Comparison of ENCODE assay signal across 18 cellular contexts in genomic region chr11:18314794-18315523, GRCh38. TPM values are rescaled to one million over a fixed set of nuclear protein-coding genes. Genes with fewer than 3 reads are reported as not detected.
A peak's percentile ranks its signal among the peaks of the same experiment; 100 is the strongest.
DNase-seq lines count a peak whose midpoint lies in the region; ATAC-seq and TF ChIP-seq lines count a peak whose summit lies in the region.
"Had no signal": no experiment of that assay in that cellular context is flagged by ENCODE, and none has a peak within 500 bp of the region (broad histone marks: within the 10 kb centered on the region; RNA-seq: fewer than 3 reads in every experiment).

No MANE protein-coding gene starts in this region.

- H3K27me3 Mint-ChIP-seq in T-helper 17 cell, result no peaks in the 10 kb centered on the region
- H3K27me3 Mint-ChIP-seq: naive B cell had no signal

- no peak for ATAC-seq in GM19324 (IDR thresholded peaks at IDR 0.05; ENCODE audit: low FRiP score, unreplicated experiment)
- ATAC-seq in T-helper 17 cell, result no peak
- ATAC-seq in HG02870 (IDR thresholded peaks at IDR 0.05; ENCODE audit: unreplicated experiment), result no peak
- ATAC-seq: activated naive CD4-positive, alpha-beta T cell treated with anti-CD3 and anti-CD28 coated beads, Interleukin-2, amount 50 U/mL, for 72 hours; left lobe of liver had no signal

- H3K18ac ChIP-seq in trophoblast cell (ENCODE audit: low read length), result peak overlapping the region; percentile 46

- H3K27ac ChIP-seq in coronary artery (peak overlapping the region; percentile 50 to 85), trophoblast cell (ENCODE audit: low read depth, low read length) (peak overlapping the region; percentile 17)
- H3K27ac ChIP-seq: VCaP had no signal

- peaks cover 15% of the 10 kb centered on the region in 2 experiments for H3K4me1 ChIP-seq in trophoblast cell (ENCODE audit: control insufficient read depth in 1 of 2, insufficient read depth in 2 of 2, low read length in 2 of 2)

- H3K4me2 ChIP-seq in trophoblast cell (ENCODE audit: low read length), result no peak overlapping the region

- DNase-seq in EH (ENCODE audit: low read depth) (peak; percentile 10), MV-4-11 (lab: John Stamatoyannopoulos, UW) (peak; percentile 52), coronary artery (ENCODE audit: low spot score) (no peak), trophoblast cell (no peak), SIG-M5 (lab: John Stamatoyannopoulos, UW) (no peak), T-helper 17 cell (no peak)
- DNase-seq: activated T-cell treated with anti-CD3 and anti-CD28 coated beads, Interleukin-2, amount 50 U/mL, for 48 hours; naive B cell; NCI-H1694; NCI-H446; stimulated activated CD4-positive, alpha-beta T cell treated with anti-CD3 and anti-CD28 coated beads, Interleukin-4, amount 100 ng/mL, for 1 hour had no signal

- peak overlapping the region; percentile 21 for H2BK5ac ChIP-seq in trophoblast cell (ENCODE audit: low read depth, low read length, poor library complexity)

- H4K91ac ChIP-seq in trophoblast cell (ENCODE audit: low read depth, low read length), result peak overlapping the region; percentile 66

- H3K36me3 ChIP-seq in trophoblast cell (ENCODE audit: control insufficient read depth in 1 of 2, insufficient read depth in 2 of 2, low read length in 2 of 2), result peaks cover 2 to 5% of the 10 kb centered on the region in 2 experiments

- no peaks in the 10 kb centered on the region for H3K36me3 Mint-ChIP-seq in T-helper 17 cell (ENCODE audit: low read depth)
- H3K36me3 Mint-ChIP-seq: activated naive CD4-positive, alpha-beta T cell treated with anti-CD3 and anti-CD28 coated beads, Interleukin-2, amount 50 U/mL, for 72 hours had no signal

- H2AK5ac ChIP-seq in trophoblast cell (ENCODE audit: low read length), result no peak overlapping the region

- H4K12ac ChIP-seq in trophoblast cell (ENCODE audit: low read depth, low read length), result no peak overlapping the region

- peaks cover 11% of the 10 kb centered on the region for H3K79me1 ChIP-seq in trophoblast cell (ENCODE audit: low read length)

- H3K4me1 Mint-ChIP-seq in T-helper 17 cell, result peaks cover 19% of the 10 kb centered on the region

- H3K9me3 ChIP-seq in trophoblast cell (ENCODE audit: insufficient read depth, low read depth, low read length), result no peaks in the 10 kb centered on the region
- H3K9me3 ChIP-seq in T-helper 17 cell (ENCODE audit: control insufficient read depth, low read length, poor library complexity, severe bottlenecking), result no peaks in the 10 kb centered on the region

- no peaks in the 10 kb centered on the region for H3K79me2 ChIP-seq in trophoblast cell (ENCODE audit: control insufficient read depth, insufficient read depth, low read length, poor library complexity)

- no peaks in the 10 kb centered on the region for H3K27me3 ChIP-seq in trophoblast cell (ENCODE audit: insufficient read depth, low read length)

- peak overlapping the region; percentile 58 for H2BK120ac ChIP-seq in trophoblast cell (ENCODE audit: insufficient read depth, low read length, poor library complexity)

- peak overlapping the region; percentile 48 for H4K8ac ChIP-seq in trophoblast cell (ENCODE audit: low read depth, low read length)

- H3K4me3 ChIP-seq in coronary artery, result no peak overlapping the region
- no peak overlapping the region for H3K4me3 ChIP-seq in trophoblast cell (ENCODE audit: low read depth, low read length)
- H3K4me3 ChIP-seq: skin epidermis had no signal

- no peak overlapping the region for H2AFZ ChIP-seq in trophoblast cell (ENCODE audit: insufficient read depth, low read length, poor library complexity)

- no peak overlapping the region for H3K4me3 Mint-ChIP-seq in T-helper 17 cell

- no peak overlapping the region for H2BK12ac ChIP-seq in trophoblast cell (ENCODE audit: low read length)

- H3K27ac Mint-ChIP-seq in T-helper 17 cell, result no peak overlapping the region

- H3K4ac ChIP-seq in trophoblast cell (ENCODE audit: low read depth, low read length), result no peak overlapping the region

- WGBS in trophoblast cell (ENCODE audit: extremely low coverage, insufficient coverage, insufficient read length), result no CpG with 5 or more reads among the region's 9 CpGs

- TF ChIP-seq CTCF in coronary artery (IDR thresholded peaks at IDR 0.05), result no peak

- H3K14ac ChIP-seq in trophoblast cell (ENCODE audit: low read length), result peak overlapping the region; percentile 19

- H3K23ac ChIP-seq in trophoblast cell (ENCODE audit: low read length), result no peak overlapping the region

- no peak overlapping the region for H3K9ac ChIP-seq in trophoblast cell (ENCODE audit: low read length)

RNA-seq across cellular contexts. Expression of gene HPS5, which starts 7.0 kb away (rescaled TPM):
- polyA plus RNA-seq in trophoblast cell (2013), result 8.3 and 8.7 TPM in 2 replicates
- total RNA-seq in T-helper 17 cell, result 10 to 100 TPM; 12.8 to 15.7 TPM

RNA-seq across cellular contexts. Expression of gene GTF2H1, which starts 7.4 kb away (rescaled TPM):
- 28.3 and 28.9 TPM in 2 replicates for polyA plus RNA-seq in trophoblast cell (2013)
- total RNA-seq in T-helper 17 cell, result 10 to 100 TPM; 22.0 to 24.4 TPM

RNA-seq across cellular contexts. Expression of gene SAA1, which starts 48.9 kb away (rescaled TPM):
- polyA plus RNA-seq in trophoblast cell (2013), result 1.0 and 1.4 TPM in 2 replicates
- total RNA-seq in T-helper 17 cell, result not detected
- total RNA-seq: activated naive CD4-positive, alpha-beta T cell treated with anti-CD3 and anti-CD28 coated beads, Interleukin-2, amount 50 U/mL, for 72 hours; T-helper 1 cell treated with Interleukin-12 subunit alpha and Interleukin-12 subunit beta and Interleukin-4 antibody, amounts not matched to agents 30 ng/mL and 1 ng/mL, for 36 hours had no signal

Comparison
In these comparisons a context has a peak if more than half of its experiments do, and no peak if none do; other contexts are left out.
1. DNase-seq: peak in EH (single experiment) and MV-4-11 (single experiment); none in coronary artery (single experiment), trophoblast cell (0 of 2), SIG-M5 (single experiment) and T-helper 17 cell (0 of 3).